8 cellular contexts compared by ENCODE assay signal in the genomic region with DNA sequence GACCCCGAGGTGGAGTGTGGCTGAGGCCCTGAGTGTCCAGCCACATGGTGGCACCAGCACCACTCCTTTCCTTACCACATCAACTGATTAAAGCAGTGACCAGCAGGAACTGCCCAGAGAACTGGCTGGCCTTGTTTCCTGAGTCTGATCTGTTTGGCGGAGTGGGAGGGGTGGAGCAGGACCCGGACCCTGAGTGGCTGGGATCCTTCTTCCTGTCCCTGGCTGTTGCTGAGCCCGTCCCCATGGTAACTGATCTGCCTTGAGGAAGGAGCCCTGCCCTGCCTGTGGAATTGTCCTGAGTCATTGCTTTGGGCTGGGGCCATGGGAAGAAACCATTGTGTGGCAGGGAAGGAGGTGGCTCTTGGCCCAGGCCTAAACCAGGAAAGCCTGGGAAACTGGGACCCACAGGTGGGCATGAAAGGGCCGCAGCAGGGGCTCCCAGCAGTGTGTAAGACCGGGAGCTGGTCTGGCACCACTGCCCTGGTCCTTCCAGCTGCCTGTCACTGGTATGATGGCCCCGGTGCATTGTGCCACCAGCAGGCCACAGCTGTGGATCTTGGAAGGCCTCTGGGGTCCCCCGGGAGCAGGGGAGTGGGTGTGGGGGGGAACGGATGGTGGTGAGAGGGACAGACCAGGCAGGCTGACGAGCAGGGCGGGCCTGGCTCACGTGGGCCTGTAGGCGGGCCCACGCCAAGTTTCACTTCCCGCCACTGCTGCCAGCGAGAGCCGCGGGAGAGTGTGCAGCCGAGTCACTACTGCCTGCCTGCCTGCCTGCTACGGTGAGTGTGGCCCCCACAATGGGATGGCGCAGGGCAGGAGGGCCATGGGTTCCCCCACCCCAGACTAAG. TPM values are rescaled to one million over a fixed set of nuclear protein-coding genes. Genes with fewer than 3 reads are reported as not detected.
A peak's percentile ranks its signal among the peaks of the same experiment; 100 is the strongest.
DNase-seq lines count a peak whose midpoint lies in the region; ATAC-seq and TF ChIP-seq lines count a peak whose summit lies in the region.

No MANE protein-coding gene starts in this region.

- H4K8ac ChIP-seq in mesenchymal stem cell (ENCODE audit: low read length), result peak overlapping the region; percentile 98

- H3K27me3 ChIP-seq in endocrine pancreas (ENCODE audit: control insufficient read depth, insufficient read depth, low read length) (no peaks in the 10 kb centered on the region), mesenchymal stem cell (ENCODE audit: control insufficient read depth in 1 of 2, insufficient read depth in 1 of 2, low read length in 2 of 2) (no peaks in the 10 kb centered on the region)

- H2BK12ac ChIP-seq in mesenchymal stem cell (ENCODE audit: low read length in 2 of 2), result peak overlapping the region; percentile 55 to 92

- no peak overlapping the region for H2AFZ ChIP-seq in mesenchymal stem cell (ENCODE audit: low read depth, low read length)

- CTCF ChIA-PET in activated CD8-positive, alpha-beta memory T cell treated with anti-CD3 and anti-CD28 coated beads, Interleukin-2, amount 10 ng/mL, durations not matched to agents 7 days and 5 days (lab: Charles Lee), result interaction anchor here (1.0 to 9.7 kb wide), 7 partner anchors 10 to 92 kb away, joined by 3 to 101 read pairs (median 6); partner anchors contain the start of genes CCDC51, SHISA5 and TMA7

- H3K79me1 ChIP-seq in mesenchymal stem cell (replicated peaks; ENCODE audit: low read length, poor library complexity, severe bottlenecking), result peaks cover 13% of the 10 kb centered on the region

- H3K4ac ChIP-seq in mesenchymal stem cell (ENCODE audit: low read depth in 1 of 2, low read length in 2 of 2), result peak overlapping the region; percentile 92 to 97

- H3K27ac Mint-ChIP-seq in activated CD8-positive, alpha-beta memory T cell treated with anti-CD3 and anti-CD28 coated beads, Interleukin-2, amount 10 ng/mL, durations not matched to agents 7 days and 5 days, result peak overlapping the region; percentile 99

- no peaks in the 10 kb centered on the region for H3K9me3 Mint-ChIP-seq in activated CD8-positive, alpha-beta memory T cell treated with anti-CD3 and anti-CD28 coated beads, Interleukin-2, amount 10 ng/mL, durations not matched to agents 7 days and 5 days (ENCODE audit: low read depth)

- H3K27me3 Mint-ChIP-seq in activated CD8-positive, alpha-beta memory T cell treated with anti-CD3 and anti-CD28 coated beads, Interleukin-2, amount 10 ng/mL, durations not matched to agents 7 days and 5 days, result no peaks in the 10 kb centered on the region

- peak overlapping the region; percentile 99 for H3K27ac ChIP-seq in C4-2B
- H3K27ac ChIP-seq in mesenchymal stem cell (ENCODE audit: low read length, poor library complexity, severe bottlenecking), result peak overlapping the region; percentile 91

- H3K4me1 ChIP-seq in endocrine pancreas (ENCODE audit: control insufficient read depth, insufficient read depth, low read length), result no peaks in the 10 kb centered on the region
- peaks cover 27% of the 10 kb centered on the region for H3K4me1 ChIP-seq in mesenchymal stem cell (ENCODE audit: control insufficient read depth, insufficient read depth, low read depth, low read length)

- H2BK5ac ChIP-seq in mesenchymal stem cell (ENCODE audit: low read depth, low read length, poor library complexity, severe bottlenecking), result no peak overlapping the region

- H3K4me3 Mint-ChIP-seq in activated CD8-positive, alpha-beta memory T cell treated with anti-CD3 and anti-CD28 coated beads, Interleukin-2, amount 10 ng/mL, durations not matched to agents 7 days and 5 days, result peak overlapping the region; percentile 88

- H3K4me1 Mint-ChIP-seq in activated CD8-positive, alpha-beta memory T cell treated with anti-CD3 and anti-CD28 coated beads, Interleukin-2, amount 10 ng/mL, durations not matched to agents 7 days and 5 days, result peaks cover 52% of the 10 kb centered on the region

- H4K91ac ChIP-seq in mesenchymal stem cell (ENCODE audit: low read length), result peak overlapping the region; percentile 99

- H3K23ac ChIP-seq in mesenchymal stem cell (ENCODE audit: low read length in 2 of 2), result no peak overlapping the region

- peak overlapping the region in 1 of 2 experiments; percentile 90 for H3K14ac ChIP-seq in mesenchymal stem cell (ENCODE audit: low read length in 2 of 2)

- peak; percentile 81 for TF ChIP-seq CTCF in C4-2B (conservative IDR thresholded peaks at IDR 0.05)

- peak overlapping the region; percentile 89 for H2AK5ac ChIP-seq in mesenchymal stem cell (ENCODE audit: low read length, severe bottlenecking)

- WGBS in mesenchymal stem cell, result 63% methylated on average over 19 of the region's 21 CpGs

- DNase-seq in GM19240 (ENCODE audit: insufficient read length, low spot score) (peak; percentile 69), NOMO-1 (lab: John Stamatoyannopoulos, UW; ENCODE audit: unreplicated experiment in 2 of 2) (peak; percentile 82 to 85), mesenchymal stem cell (peak; percentile 100)
- peak; percentile 91 for DNase-seq in activated CD8-positive, alpha-beta memory T cell treated with anti-CD3 and anti-CD28 coated beads, Interleukin-2, amount 10 ng/mL, durations not matched to agents 7 days and 5 days
- peak; percentile 66 for DNase-seq in stimulated activated CD8-positive, alpha-beta memory T cell treated with anti-CD3 and anti-CD28 coated beads, Interleukin-12 subunit alpha, Interleukin-12 subunit beta, amount 100 ng/mL, for 4 hours (ENCODE audit: low read depth)

- peak; percentile 42 for ATAC-seq in HG03457 (IDR thresholded peaks at IDR 0.05; ENCODE audit: unreplicated experiment)
- ATAC-seq in activated CD8-positive, alpha-beta memory T cell treated with anti-CD3 and anti-CD28 coated beads, Interleukin-2, amount 10 ng/mL, durations not matched to agents 7 days and 5 days, result peak; percentile 93

- H3K4me3 ChIP-seq in endocrine pancreas (ENCODE audit: control insufficient read depth, insufficient read depth, low read length), result no peak overlapping the region
- H3K4me3 ChIP-seq in mesenchymal stem cell (ENCODE audit: insufficient read depth in 1 of 2, low read depth in 1 of 2, low read length in 2 of 2), result peak overlapping the region in 1 of 2 experiments; percentile 88

- H2BK120ac ChIP-seq in mesenchymal stem cell (ENCODE audit: low read depth, low read length), result peak overlapping the region; percentile 95

- H3K9me3 ChIP-seq in endocrine pancreas (ENCODE audit: control insufficient read depth, low read length) (no peaks in the 10 kb centered on the region), mesenchymal stem cell (ENCODE audit: control insufficient read depth, low read length) (no peaks in the 10 kb centered on the region)

- peak overlapping the region; percentile 80 for H2BK15ac ChIP-seq in mesenchymal stem cell (ENCODE audit: low read depth, poor library complexity, severe bottlenecking)

- no peaks in the 10 kb centered on the region for H3K36me3 ChIP-seq in endocrine pancreas (ENCODE audit: control insufficient read depth, insufficient read depth, low read length)
- H3K36me3 ChIP-seq in mesenchymal stem cell (ENCODE audit: control insufficient read depth in 1 of 2, insufficient read depth in 2 of 2, low read depth in 1 of 2, low read length in 2 of 2), result peaks cover 64 to 69% of the 10 kb centered on the region in 2 experiments

- no peak overlapping the region for H3K4me2 ChIP-seq in mesenchymal stem cell (ENCODE audit: low read length, poor library complexity, severe bottlenecking)

- H3K9ac ChIP-seq in endocrine pancreas (ENCODE audit: control insufficient read depth, insufficient read depth, low read length) (peak overlapping the region; percentile 60), mesenchymal stem cell (ENCODE audit: low read length) (peak overlapping the region; percentile 94)

- H3K36me3 Mint-ChIP-seq in activated CD8-positive, alpha-beta memory T cell treated with anti-CD3 and anti-CD28 coated beads, Interleukin-2, amount 10 ng/mL, durations not matched to agents 7 days and 5 days, result peaks cover 48% of the 10 kb centered on the region

- H3K18ac ChIP-seq in mesenchymal stem cell (ENCODE audit: low read depth in 1 of 2, low read length in 2 of 2), result peak overlapping the region; percentile 60 to 96

RNA-seq across cellular contexts. Expression of gene ATRIP, which starts 19.2 kb away (rescaled TPM):
- 10 to 100 TPM; 20.9 to 21.2 TPM for total RNA-seq in activated CD8-positive, alpha-beta memory T cell treated with anti-CD3 and anti-CD28 coated beads, Interleukin-2, amount 10 ng/mL, durations not matched to agents 7 days and 5 days
- polyA plus RNA-seq in mesenchymal stem cell (2013, experiment 1 of 2), result 4.5 TPM
- polyA plus RNA-seq in mesenchymal stem cell (2013, experiment 2 of 2), result 4.8 TPM

RNA-seq across cellular contexts. Expression of gene TMA7, which starts 25.7 kb away (rescaled TPM):
- 100 to 1,000 TPM; 219 to 298 TPM for total RNA-seq in activated CD8-positive, alpha-beta memory T cell treated with anti-CD3 and anti-CD28 coated beads, Interleukin-2, amount 10 ng/mL, durations not matched to agents 7 days and 5 days
- 723 TPM for polyA plus RNA-seq in mesenchymal stem cell (2013, experiment 1 of 2)
- polyA plus RNA-seq in mesenchymal stem cell (2013, experiment 2 of 2), result 747 TPM

RNA-seq across cellular contexts. Expression of gene CCDC51, which starts 25.8 kb away (rescaled TPM):
- total RNA-seq in activated CD8-positive, alpha-beta memory T cell treated with anti-CD3 and anti-CD28 coated beads, Interleukin-2, amount 10 ng/mL, durations not matched to agents 7 days and 5 days, result 10 to 100 TPM; 18.4 to 21.9 TPM
- polyA plus RNA-seq in mesenchymal stem cell (2013, experiment 1 of 2), result 11.4 TPM
- polyA plus RNA-seq in mesenchymal stem cell (2013, experiment 2 of 2), result 11.7 TPM

RNA-seq across cellular contexts. Expression of gene PLXNB1, which starts 35.9 kb away (rescaled TPM):
- total RNA-seq in activated CD8-positive, alpha-beta memory T cell treated with anti-CD3 and anti-CD28 coated beads, Interleukin-2, amount 10 ng/mL, durations not matched to agents 7 days and 5 days, result 1 to 10 TPM; 1.8 to 4.0 TPM
- polyA plus RNA-seq in mesenchymal stem cell (2013, experiment 1 of 2), result 15.6 TPM
- 12.6 TPM for polyA plus RNA-seq in mesenchymal stem cell (2013, experiment 2 of 2)

RNA-seq across cellular contexts. Expression of gene SHISA5, which starts 38.2 kb away (rescaled TPM):
- total RNA-seq in activated CD8-positive, alpha-beta memory T cell treated with anti-CD3 and anti-CD28 coated beads, Interleukin-2, amount 10 ng/mL, durations not matched to agents 7 days and 5 days, result 100 to 1,000 TPM; 198 to 313 TPM
- polyA plus RNA-seq in mesenchymal stem cell (2013, experiment 1 of 2), result 415 TPM
- polyA plus RNA-seq in mesenchymal stem cell (2013, experiment 2 of 2), result 408 TPM
